11 cellular contexts compared by ENCODE assay signal in the genomic region with DNA sequence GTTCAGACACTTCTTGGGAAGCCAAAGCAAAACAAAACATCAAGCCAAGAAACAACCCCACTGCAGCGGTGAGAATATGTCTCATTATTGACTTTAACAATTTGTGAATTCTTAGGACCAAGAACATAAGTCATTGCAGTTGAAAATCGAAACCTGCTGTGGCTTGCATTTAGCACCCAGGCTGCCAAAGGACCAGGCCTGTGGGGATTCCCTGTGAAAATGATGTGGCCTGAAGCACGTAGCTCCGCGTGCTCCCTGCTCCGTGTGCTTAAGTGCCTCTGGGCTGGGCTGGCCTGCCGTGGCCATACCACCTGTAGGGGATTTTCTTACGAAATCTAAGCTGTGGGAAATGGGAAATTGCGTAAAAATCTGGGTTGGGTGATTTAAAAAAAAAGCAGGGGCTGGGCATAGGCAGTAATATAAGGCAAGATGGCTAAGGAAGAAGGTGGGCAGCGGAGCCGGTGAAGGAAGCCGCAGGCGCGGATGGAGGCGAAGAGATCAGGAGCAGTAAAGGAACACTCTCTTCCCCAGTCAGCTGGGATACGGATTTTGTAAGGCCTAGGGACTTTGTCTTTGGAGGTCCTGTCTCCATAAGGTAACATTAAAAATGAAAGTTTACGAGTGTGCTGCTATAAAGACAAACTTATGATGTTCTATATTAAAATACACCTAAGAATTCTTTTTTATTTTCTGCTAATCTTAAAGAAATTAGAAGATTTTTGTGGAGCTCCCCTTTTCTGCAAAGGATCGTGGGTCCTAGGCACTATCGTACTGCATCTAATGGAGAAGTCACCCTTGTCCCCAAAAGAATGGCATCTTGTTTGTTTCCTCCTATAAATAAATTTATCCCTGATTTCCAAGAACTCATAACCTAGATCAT.
DNase-seq lines count a peak whose midpoint lies in the region; ATAC-seq, FAIRE-seq and TF ChIP-seq lines count a peak whose summit lies in the region.
"Had no signal": no experiment of that assay in that cellular context is flagged by ENCODE, and none has a peak within 500 bp of the region (broad histone marks: within the 10 kb centered on the region; RNA-seq: fewer than 3 reads in every experiment).

No MANE protein-coding gene starts in this region.

- H2AFZ ChIP-seq in HepG2 (ENCODE audit: low read length) (no peak overlapping the region), OCI-LY3 (ENCODE audit: low read depth, low read length) (no peak overlapping the region)

- no peaks in the 10 kb centered on the region for H4K20me1 ChIP-seq in HepG2 (ENCODE audit: insufficient read depth, low read length)
- H4K20me1 ChIP-seq in OCI-LY3 (ENCODE audit: insufficient read depth, low read length) = no peaks in the 10 kb centered on the region

- H3K9ac ChIP-seq in HepG2 (ENCODE audit: insufficient read depth, low read depth, low read length) (no peak overlapping the region), OCI-LY3 (ENCODE audit: low read length) (peak overlapping the region; percentile 70)

- no peaks in the 10 kb centered on the region for H3K4me1 Mint-ChIP-seq in CD4-positive, alpha-beta T cell (ENCODE audit: low read depth)

- H3K4me2 ChIP-seq in HepG2 (ENCODE audit: low read depth, low read length) (no peak overlapping the region), OCI-LY3 (ENCODE audit: low read length) (peak overlapping the region; percentile 93)

- in situ Hi-C loops in HepG2 (cut with HindIII; ENCODE audit: extremely low pct_ligation_motif_present, low pct_unique_long_range_greater_than_20kb) = loop anchor here (10.0 kb wide), 1 partner anchor 101 kb away; no protein-coding TSS in a partner anchor

- 88% methylated on average over 19 of the region's 19 CpGs for WGBS in HepG2 (ENCODE audit: low lambda C conversion rate)
- 83% methylated on average over 18 of the region's 19 CpGs for WGBS in right lobe of liver (ENCODE audit: insufficient coverage, low coverage, low lambda C conversion rate, missing lambda C conversion rate)
- 89 to 95% (median 90%) methylated on average over 19 of the region's 19 CpGs for WGBS in adrenal gland, 4 donors
- 86% methylated on average over 19 of the region's 19 CpGs for WGBS in body of pancreas, 2 donors

- H3K9me3 ChIP-seq in HepG2 (ENCODE audit: low read length) (no peaks in the 10 kb centered on the region), right lobe of liver (no peaks in the 10 kb centered on the region), OCI-LY3 (ENCODE audit: insufficient read depth, low read length) (peaks cover 7% of the 10 kb centered on the region; the same call in 1 of the 2 replicates), adrenal gland (replicated peaks in 1 of 3) (no peaks in the 10 kb centered on the region), body of pancreas (no peaks in the 10 kb centered on the region)
- H3K9me3 ChIP-seq in CD4-positive, alpha-beta T cell (ENCODE audit: control insufficient read depth, low read length) = no peaks in the 10 kb centered on the region
- H3K9me3 ChIP-seq: tibial nerve had no signal

- no peak for TF ChIP-seq POLR2A in HepG2 (IDR thresholded peaks at IDR 0.05; ENCODE audit: insufficient read depth in 1 of 2, low read depth in 2 of 2, low read length in 2 of 2)
- no peak for TF ChIP-seq POLR2A in right lobe of liver (IDR thresholded peaks at IDR 0.05)
- TF ChIP-seq POLR2A in adrenal gland (IDR thresholded peaks at IDR 0.05) = no peak
- no peak for TF ChIP-seq POLR2A in body of pancreas (IDR thresholded peaks at IDR 0.05)

- BruUV-seq in HepG2 (replicated peaks; lab: Mats Ljungman, UMichigan) = no TSS peak

- no peak for FAIRE-seq in HepG2 (lab: Jason Lieb, UNC)

- TF ChIP-seq CTCF in HepG2 (CRISPR knock-in tag; IDR thresholded peaks at IDR 0.05) (no peak), right lobe of liver (IDR thresholded peaks at IDR 0.05) (no peak), OCI-LY3 (IDR thresholded peaks at IDR 0.05; ENCODE audit: low read depth, low read length) (no peak), adrenal gland (IDR thresholded peaks at IDR 0.05) (no peak), body of pancreas (IDR thresholded peaks at IDR 0.05) (no peak)
- TF ChIP-seq CTCF in CD4-positive, alpha-beta T cell (IDR thresholded peaks at IDR 0.05) = no peak

- H3K4me1 ChIP-seq in HepG2 (ENCODE audit: insufficient read depth, low read length) (peaks cover 74% of the 10 kb centered on the region), right lobe of liver (no peaks in the 10 kb centered on the region), OCI-LY3 (ENCODE audit: low read length) (peaks cover 58% of the 10 kb centered on the region), adrenal gland (replicated peaks in 1 of 2) (no peaks in the 10 kb centered on the region), body of pancreas (no peaks in the 10 kb centered on the region)
- H3K4me1 ChIP-seq: tibial nerve had no signal

- DNase-seq in HepG2 (ENCODE audit: low spot score) = no peak
- DNase-seq in right lobe of liver = no peak
- no peak for DNase-seq in adrenal gland
- DNase-seq in CD4-positive, alpha-beta T cell = no peak
- no peak for DNase-seq in body of pancreas
- no peak for DNase-seq in DMS79 treated with DMSO at 0.1 percent for 48 hours (lab: John Stamatoyannopoulos, UW)
- DNase-seq: activated naive CD4-positive, alpha-beta T cell treated with anti-CD3 and anti-CD28 coated beads, Interleukin-2, amount 50 U/mL, for 16 hours; NCI-H146 had no signal

- H3K27me3 Mint-ChIP-seq in CD4-positive, alpha-beta T cell = no peaks in the 10 kb centered on the region

- TF ChIP-seq RAD21 in HepG2 (CRISPR knock-in tag; IDR thresholded peaks at IDR 0.05) = no peak

- TF ChIP-seq EP300 in HepG2 (IDR thresholded peaks at IDR 0.05; ENCODE audit: low read depth in 2 of 2, low read length in 2 of 2) (no peak), HepG2 (CRISPR knock-in tag; IDR thresholded peaks at IDR 0.05; ENCODE audit: borderline replicate concordance) (no peak)

- ATAC-seq in HepG2 (no peak), right lobe of liver (no peak), HG02884 (IDR thresholded peaks at IDR 0.05; ENCODE audit: unreplicated experiment) (peak; percentile 56), body of pancreas (no peak)
- no peak for ATAC-seq in CD4-positive, alpha-beta T cell (ENCODE audit: poor library complexity)

- H3K27ac ChIP-seq in HepG2 (ENCODE audit: extremely low read length, insufficient read depth, low read length) = no peak overlapping the region
- no peak overlapping the region for H3K27ac ChIP-seq in right lobe of liver
- peak overlapping the region; percentile 94 for H3K27ac ChIP-seq in OCI-LY3 (ENCODE audit: low read length)
- H3K27ac ChIP-seq in adrenal gland = no peak overlapping the region
- H3K27ac ChIP-seq in CD4-positive, alpha-beta T cell (ENCODE audit: low read depth, low read length) = no peak overlapping the region
- no peak overlapping the region for H3K27ac ChIP-seq in body of pancreas
- H3K27ac ChIP-seq: tibial nerve had no signal

- H3K79me2 ChIP-seq in HepG2 (ENCODE audit: insufficient read depth, low read length) (no peaks in the 10 kb centered on the region), OCI-LY3 (ENCODE audit: low read length) (no peaks in the 10 kb centered on the region)

- H3K27me3 ChIP-seq in HepG2 (ENCODE audit: control insufficient read depth in 1 of 2, insufficient read depth in 2 of 2, low read length in 2 of 2) = no peaks in the 10 kb centered on the region
- no peaks in the 10 kb centered on the region for H3K27me3 ChIP-seq in right lobe of liver
- no peaks in the 10 kb centered on the region for H3K27me3 ChIP-seq in OCI-LY3 (ENCODE audit: low read depth, low read length)
- H3K27me3 ChIP-seq in adrenal gland = no peaks in the 10 kb centered on the region
- H3K27me3 ChIP-seq in CD4-positive, alpha-beta T cell (ENCODE audit: control insufficient read depth, insufficient read depth, low read length) = no peaks in the 10 kb centered on the region
- H3K27me3 ChIP-seq in body of pancreas = no peaks in the 10 kb centered on the region
- H3K27me3 ChIP-seq: tibial nerve had no signal

- H3K9me3 Mint-ChIP-seq in CD4-positive, alpha-beta T cell = no peaks in the 10 kb centered on the region

- CTCF ChIA-PET in HepG2 (lab: Yijun Ruan, JAX; ENCODE audit: low intra/inter-chr PET ratio, low total read pairs) = no interaction called here
- CTCF ChIA-PET in CD4-positive, alpha-beta T cell (lab: Charles Lee) = no interaction called here

- H3K36me3 ChIP-seq in HepG2 (replicated peaks in 1 of 2; ENCODE audit: control insufficient read depth in 1 of 2, insufficient read depth in 2 of 2, low read length in 2 of 2) (no peaks in the 10 kb centered on the region), right lobe of liver (no peaks in the 10 kb centered on the region), OCI-LY3 (replicated peaks; ENCODE audit: low read depth, low read length) (peaks cover 7% of the 10 kb centered on the region), adrenal gland (replicated peaks in 1 of 2) (no peaks in the 10 kb centered on the region), body of pancreas (replicated peaks in 1 of 2; ENCODE audit: insufficient read depth in 1 of 2, low read depth in 2 of 2) (no peaks in the 10 kb centered on the region)
- H3K36me3 ChIP-seq: tibial nerve had no signal

- H3K27ac Mint-ChIP-seq in CD4-positive, alpha-beta T cell = no peak overlapping the region

- intact Hi-C loops in HepG2 (cut with micrococcal nuclease; ENCODE audit: unreplicated experiment) (loop anchor here (10.0 kb wide), 4 partner anchors 101 to 629 kb away; partner anchors contain the start of gene SEMA6A), right lobe of liver (cut with DNase I) (no loop called here), adrenal gland (cut with DNase I) (no loop called here), body of pancreas (cut with DNase I) (no loop called here)
- intact Hi-C loops in CD4-positive, alpha-beta T cell (cut with DNase I, micrococcal nuclease) = no loop called here

- H3K4me3 Mint-ChIP-seq in CD4-positive, alpha-beta T cell = no peak overlapping the region

- H3K4me3 ChIP-seq in HepG2 (replicated peaks in 1 of 3; ENCODE audit: insufficient read depth in 1 of 3, low read depth in 2 of 3, low read length in 3 of 3) (no peak overlapping the region), right lobe of liver (no peak overlapping the region), OCI-LY3 (ENCODE audit: low read length) (peak overlapping the region; percentile 80), adrenal gland (no peak overlapping the region), body of pancreas (no peak overlapping the region)
- H3K4me3 ChIP-seq: tibial nerve had no signal

- POLR2A ChIA-PET in HepG2 (lab: Yijun Ruan, JAX) = interaction anchor here (1.0 kb wide), 1 partner anchor 100 kb away, joined by 3 read pairs; no protein-coding TSS in a partner anchor
- POLR2A ChIA-PET in CD4-positive, alpha-beta T cell (lab: Charles Lee) = no interaction called here

- no peaks in the 10 kb centered on the region for H3K36me3 Mint-ChIP-seq in CD4-positive, alpha-beta T cell (ENCODE audit: low read depth)
